Comparison of ENCODE assay signal across 8 cellular contexts in genomic region chr5:80672140-80672736, GRCh38. TPM values are rescaled to one million over a fixed set of nuclear protein-coding genes. Genes with fewer than 3 reads are reported as not detected.
DNase-seq lines count a peak whose midpoint lies in the region; ATAC-seq and TF ChIP-seq lines count a peak whose summit lies in the region.

No MANE protein-coding gene starts in this region.

- DNase-seq in GM04504 (ENCODE audit: low read depth) (peak; percentile 44), HT-29 (ENCODE audit: low spot score) (peak; percentile 87), OCI-M1 (lab: John Stamatoyannopoulos, UW) (peak; percentile 81), activated T-cell treated with anti-CD3 and anti-CD28 coated beads for 48 hours (ENCODE audit: low read depth) (peak; percentile 46), suprapubic skin (ENCODE audit: low spot score in 2 of 2) (peak; percentile 66 to 81)

- no peak overlapping the region for H3K27ac ChIP-seq in suprapubic skin

- TF ChIP-seq POLR2A in suprapubic skin (IDR thresholded peaks at IDR 0.05) = no peak

- peak; percentile 40 for ATAC-seq in esophagus mucosa
- no peak for ATAC-seq in HG03520 (IDR thresholded peaks at IDR 0.05; ENCODE audit: unreplicated experiment)

- H3K4me3 Mint-ChIP-seq in nephron = no peak overlapping the region

- H3K27me3 ChIP-seq in suprapubic skin = no peaks in the 10 kb centered on the region

- H3K27me3 Mint-ChIP-seq in nephron (ENCODE audit: low read depth) = no peaks in the 10 kb centered on the region

- H3K9me3 Mint-ChIP-seq in nephron = no peaks in the 10 kb centered on the region

- H3K9me3 ChIP-seq in suprapubic skin = no peaks in the 10 kb centered on the region

- peaks cover 7% of the 10 kb centered on the region for H3K4me1 ChIP-seq in suprapubic skin

- no peak overlapping the region for H3K27ac Mint-ChIP-seq in nephron

- TF ChIP-seq EP300 in suprapubic skin (IDR thresholded peaks at IDR 0.05) = no peak

- H3K36me3 ChIP-seq in suprapubic skin = peaks cover 29% of the 10 kb centered on the region

- TF ChIP-seq CTCF in nephron (IDR thresholded peaks at IDR 0.05; ENCODE audit: unreplicated experiment in 3 of 3) (peak; percentile 74 to 90 (median 85)), suprapubic skin (IDR thresholded peaks at IDR 0.05) (peak; percentile 70 to 72)

- WGBS in suprapubic skin = 20% methylated on average over 7 of the region's 7 CpGs

- H3K4me3 ChIP-seq in suprapubic skin = no peak overlapping the region

- no peaks in the 10 kb centered on the region for H3K4me1 Mint-ChIP-seq in nephron

- H3K36me3 Mint-ChIP-seq in nephron (ENCODE audit: low read depth) = peaks cover 43% of the 10 kb centered on the region

RNA-seq across cellular contexts. Expression of gene DHFR, which starts 17.5 kb away (rescaled TPM):
- 34.1 and 34.5 TPM in 2 replicates for total RNA-seq in HT-29 (2014; rRNA removed; shearing (Covaris generic))
- total RNA-seq in esophagus mucosa (15.2 TPM), suprapubic skin (1 to 10 TPM; 4.9 to 6.8 (median 5.1) TPM)

RNA-seq across cellular contexts. Expression of gene MSH3, which starts 17.8 kb away (rescaled TPM):
- 7.1 and 7.4 TPM in 2 replicates for total RNA-seq in HT-29 (2014; rRNA removed; shearing (Covaris generic))
- total RNA-seq in esophagus mucosa = 11.4 TPM
- 10 to 100 TPM; 11.0 to 15.0 (median 12.4) TPM for total RNA-seq in suprapubic skin
